ENCODE assay signal across 14 cellular contexts in the genomic region with DNA sequence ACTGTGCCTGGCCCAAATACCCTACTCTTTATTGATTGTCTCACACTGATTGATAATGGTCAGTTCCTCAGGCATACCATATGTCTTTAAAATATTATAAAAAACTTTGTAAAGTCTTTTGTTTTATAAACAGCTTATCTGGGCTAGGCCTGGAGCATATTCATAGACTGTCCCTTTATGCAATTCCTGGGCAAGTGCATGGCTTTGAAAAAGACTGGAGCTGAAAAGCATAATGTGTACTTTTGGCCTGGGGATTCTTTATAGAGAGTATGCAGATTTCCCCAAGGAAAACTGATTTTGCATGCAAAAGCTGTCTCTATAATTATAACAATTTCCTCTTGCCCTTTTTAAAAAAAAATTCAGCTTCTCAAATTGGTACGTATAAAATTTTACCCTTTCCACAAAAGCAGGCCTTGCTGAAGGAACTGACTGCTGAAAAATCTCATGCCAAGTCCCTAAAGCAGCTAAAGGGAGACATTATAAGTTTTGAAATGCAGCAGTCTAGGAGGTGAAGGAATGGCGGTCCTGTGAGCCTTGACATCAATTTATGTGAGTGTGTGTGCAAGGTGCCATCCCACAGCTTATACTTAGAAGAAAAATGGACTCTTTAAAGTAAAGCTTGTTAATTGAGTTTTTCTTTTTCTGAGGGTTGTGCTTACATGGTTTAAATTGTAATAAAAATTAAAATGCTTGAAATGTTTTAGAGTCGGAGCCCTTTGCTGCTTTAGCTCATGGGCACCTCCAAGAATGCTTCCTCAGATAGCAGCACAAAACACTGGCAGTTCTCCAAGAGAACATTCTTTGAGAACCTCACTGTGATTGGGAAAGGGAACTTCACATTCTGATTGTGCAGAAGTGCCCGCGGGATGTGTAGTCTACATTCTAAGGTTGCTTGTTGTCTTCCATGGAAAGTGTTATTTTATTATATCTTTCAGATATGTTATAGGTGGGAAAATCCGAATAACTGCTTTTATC. TPM values are rescaled to one million over a fixed set of nuclear protein-coding genes. Genes with fewer than 3 reads are reported as not detected.
DNase-seq lines count a peak whose midpoint lies in the region; ATAC-seq and TF ChIP-seq lines count a peak whose summit lies in the region.
"Had no signal": no experiment of that assay in that cellular context is flagged by ENCODE, and none has a peak within 500 bp of the region (broad histone marks: within the 10 kb centered on the region; RNA-seq: fewer than 3 reads in every experiment).

No MANE protein-coding gene starts in this region.

- H3K36me3 ChIP-seq in gastroesophageal sphincter: no peaks in the 10 kb centered on the region
- H3K36me3 ChIP-seq: thoracic aorta had no signal

- H3K9me3 Mint-ChIP-seq in activated CD4-positive, alpha-beta memory T cell treated with anti-CD3 and anti-CD28 coated beads, Interleukin-2, amount 10 ng/mL, durations not matched to agents 7 days and 5 days: no peaks in the 10 kb centered on the region

- 33 to 35% methylated on average over 6 of the region's 6 CpGs for WGBS in gastroesophageal sphincter (ENCODE audit: low coverage in 1 of 2), 2 donors

- peak overlapping the region in 1 of 2 donors; percentile 2 for H3K4me3 ChIP-seq in gastroesophageal sphincter
- H3K4me3 ChIP-seq: thoracic aorta had no signal

- CTCF ChIA-PET in activated CD4-positive, alpha-beta memory T cell treated with anti-CD3 and anti-CD28 coated beads, Interleukin-2, amount 10 ng/mL, durations not matched to agents 7 days and 5 days (lab: Charles Lee): no interaction called here

- DNase-seq in GM04504 (ENCODE audit: low read depth): peak; percentile 47
- DNase-seq in amniotic epithelial cell (ENCODE audit: low read depth): peak; percentile 83
- DNase-seq in renal cortical epithelial cell (ENCODE audit: low read depth): peak; percentile 93
- no peak for DNase-seq in activated CD8-positive, alpha-beta memory T cell treated with anti-CD3 and anti-CD28 coated beads, Interleukin-2, amount 50 U/mL, for 4 hours
- DNase-seq in T1000 (lab: John Stamatoyannopoulos, UW): no peak
- DNase-seq in activated CD4-positive, alpha-beta memory T cell treated with anti-CD3 and anti-CD28 coated beads, Interleukin-2, amount 10 ng/mL, durations not matched to agents 7 days and 5 days: no peak
- no peak for DNase-seq in SW 1271 (lab: John Stamatoyannopoulos, UW)
- DNase-seq: amniotic stem cell, NCI-H1105 treated with DMSO at 0.1 percent for 48 hours, NCI-H526 treated with DMSO at 0.1 percent for 48 hours, posterior cingulate gyrus had no signal

- H3K27me3 Mint-ChIP-seq in activated CD4-positive, alpha-beta memory T cell treated with anti-CD3 and anti-CD28 coated beads, Interleukin-2, amount 10 ng/mL, durations not matched to agents 7 days and 5 days: no peaks in the 10 kb centered on the region

- peak overlapping the region; percentile 41 to 72 (median 52) for H3K27ac ChIP-seq in gastroesophageal sphincter
- H3K27ac ChIP-seq: thoracic aorta had no signal

- no peak for TF ChIP-seq EP300 in gastroesophageal sphincter (IDR thresholded peaks at IDR 0.05)

- TF ChIP-seq CTCF in gastroesophageal sphincter (IDR thresholded peaks at IDR 0.05): no peak

- no peak for TF ChIP-seq POLR2A in gastroesophageal sphincter (IDR thresholded peaks at IDR 0.05)

- ATAC-seq in gastroesophageal sphincter: peak; percentile 66

- no peaks in the 10 kb centered on the region for H3K4me1 Mint-ChIP-seq in activated CD4-positive, alpha-beta memory T cell treated with anti-CD3 and anti-CD28 coated beads, Interleukin-2, amount 10 ng/mL, durations not matched to agents 7 days and 5 days

- no peaks in the 10 kb centered on the region for H3K36me3 Mint-ChIP-seq in activated CD4-positive, alpha-beta memory T cell treated with anti-CD3 and anti-CD28 coated beads, Interleukin-2, amount 10 ng/mL, durations not matched to agents 7 days and 5 days (ENCODE audit: low read depth)

- H3K27me3 ChIP-seq in gastroesophageal sphincter: no peaks in the 10 kb centered on the region

- no peak overlapping the region for H3K4me3 Mint-ChIP-seq in activated CD4-positive, alpha-beta memory T cell treated with anti-CD3 and anti-CD28 coated beads, Interleukin-2, amount 10 ng/mL, durations not matched to agents 7 days and 5 days

- POLR2A ChIA-PET in activated CD4-positive, alpha-beta memory T cell treated with anti-CD3 and anti-CD28 coated beads, Interleukin-2, amount 10 ng/mL, durations not matched to agents 7 days and 5 days (lab: Charles Lee): no interaction called here

- H3K9me3 ChIP-seq in gastroesophageal sphincter: no peaks in the 10 kb centered on the region
- H3K9me3 ChIP-seq: thoracic aorta had no signal

- H3K4me1 ChIP-seq in gastroesophageal sphincter: peaks cover 24 to 52% (median 27%) of the 10 kb centered on the region in 3 donors

- no peak overlapping the region for H3K27ac Mint-ChIP-seq in activated CD4-positive, alpha-beta memory T cell treated with anti-CD3 and anti-CD28 coated beads, Interleukin-2, amount 10 ng/mL, durations not matched to agents 7 days and 5 days

RNA-seq across cellular contexts. Expression of gene PLCB4, which starts 43.9 kb away (rescaled TPM):
- total RNA-seq in gastroesophageal sphincter (100 to 1,000 TPM in 1 of 4 donors, 10 to 100 TPM in 3; 21.9 to 109 (median 59.1) TPM), renal cortical epithelial cell (159 and 549 TPM in 2 replicates)
- total RNA-seq in activated CD4-positive, alpha-beta memory T cell treated with anti-CD3 and anti-CD28 coated beads, Interleukin-2, amount 10 ng/mL, durations not matched to agents 7 days and 5 days: not detected
- total RNA-seq: T-helper 1 cell treated with Interleukin-12 subunit alpha and Interleukin-12 subunit beta and Interleukin-4 antibody, amounts not matched to agents 30 ng/mL and 1 ng/mL, for 36 hours had no signal

Comparison
In these comparisons a context has a peak if more than half of its experiments do, and no peak if none do; other contexts are left out.
1. DNase-seq: peak in GM04504 (single experiment), amniotic epithelial cell (single experiment) and renal cortical epithelial cell (single experiment); none in activated CD8-positive, alpha-beta memory T cell treated with anti-CD3 and anti-CD28 coated beads, Interleukin-2, amount 50 U/mL, for 4 hours (single experiment), T1000 (single experiment), activated CD4-positive, alpha-beta memory T cell treated with anti-CD3 and anti-CD28 coated beads, Interleukin-2, amount 10 ng/mL, durations not matched to agents 7 days and 5 days (single experiment) and SW 1271 (0 of 2).
2. RNA of gene PLCB4, which starts 43.9 kb away (total RNA-seq): 159 to 549 TPM in renal cortical epithelial cell and 21.9 to 109 TPM in gastroesophageal sphincter; not detected in activated CD4-positive, alpha-beta memory T cell treated with anti-CD3 and anti-CD28 coated beads, Interleukin-2, amount 10 ng/mL, durations not matched to agents 7 days and 5 days; every median in the first group is over 10 times any median in the second.